In the genomic region with DNA sequence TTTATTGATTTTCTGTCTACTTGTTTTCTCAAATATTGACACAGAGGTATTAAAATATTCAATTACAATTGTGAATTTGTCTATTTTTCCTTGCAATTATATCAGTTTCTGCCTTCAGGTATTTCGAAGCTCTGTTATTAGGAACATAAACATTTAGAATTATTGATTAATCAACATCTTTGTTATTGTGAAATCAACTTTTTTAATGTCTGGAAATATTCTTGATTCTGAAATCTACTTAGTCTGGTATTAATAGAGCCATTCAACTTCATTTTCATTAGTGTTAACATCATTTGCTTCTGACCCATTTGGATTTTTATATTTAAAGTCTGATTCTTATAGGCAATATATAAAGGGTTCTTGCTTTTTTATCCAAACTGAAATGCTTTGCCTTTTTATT, we compare ENCODE assay signal across 22 cellular contexts.
"Had no signal": no experiment of that assay in that cellular context is flagged by ENCODE, and none has a peak within 500 bp of the region (broad histone marks: within the 10 kb centered on the region; RNA-seq: fewer than 3 reads in every experiment).

No MANE protein-coding gene starts in this region.

- H3K27ac ChIP-seq: coronary artery, dorsolateral prefrontal cortex, esophagus muscularis mucosa, foreskin keratinocyte, gastrocnemius medialis, heart right ventricle, left lung, lower lobe of right lung had no signal

- H3K4me1 ChIP-seq: esophagus muscularis mucosa, foreskin keratinocyte, gastrocnemius medialis, heart right ventricle, left lung, lower lobe of right lung had no signal

- H3K36me3 ChIP-seq: esophagus muscularis mucosa, gastrocnemius medialis, heart right ventricle, left lung, lower lobe of right lung had no signal

- ATAC-seq: foreskin keratinocyte, gastrocnemius medialis, heart right ventricle, left cardiac atrium, left lung, left ventricle myocardium superior, lower lobe of right lung, mucosa of descending colon had no signal

- H3K9me3 ChIP-seq: esophagus muscularis mucosa, gastrocnemius medialis, left lung, lower lobe of right lung, mucosa of descending colon had no signal

- DNase-seq: dermis blood vessel endothelial cell; dorsolateral prefrontal cortex; effector CD4-positive, alpha-beta T cell; effector memory CD4-positive, alpha-beta T cell; foreskin keratinocyte; gastrocnemius medialis; glutamatergic neuron; head of caudate nucleus; heart right ventricle; hippocampal formation; left cardiac atrium; left lung; left ventricle myocardium superior; lower lobe of right lung; mesenchymal stem cell; mucosa of descending colon; naive B cell had no signal

- H3K27me3 ChIP-seq: esophagus muscularis mucosa, foreskin keratinocyte, gastrocnemius medialis, left lung had no signal

- H3K4me3 ChIP-seq: coronary artery, dorsolateral prefrontal cortex, esophagus muscularis mucosa, gastrocnemius medialis, heart right ventricle, left lung, lower lobe of right lung, mucosa of descending colon had no signal

- FAIRE-seq: endothelial cell of umbilical vein, islet of Langerhans, keratinocyte had no signal
